Comparison of ENCODE assay signal across 18 cellular contexts in genomic region chr12:93823616-93824410, GRCh38.
DNase-seq lines count a peak whose midpoint lies in the region; FAIRE-seq and TF ChIP-seq lines count a peak whose summit lies in the region.
"Had no signal": no experiment of that assay in that cellular context is flagged by ENCODE, and none has a peak within 500 bp of the region (broad histone marks: within the 10 kb centered on the region; RNA-seq: fewer than 3 reads in every experiment).

No MANE protein-coding gene starts in this region.

- no peak overlapping the region for H3K4me3 Mint-ChIP-seq in astrocyte (ENCODE audit: unreplicated experiment)
- no peak overlapping the region for H3K4me3 Mint-ChIP-seq in activated naive CD4-positive, alpha-beta T cell treated with anti-CD3 and anti-CD28 coated beads for 36 hours
- H3K4me3 Mint-ChIP-seq: activated CD4-positive, alpha-beta T cell treated with anti-CD3 and anti-CD28 coated beads, Interleukin-2, amount 10 ng/mL, durations not matched to agents 24 days and 14 days; activated naive CD8-positive, alpha-beta T cell treated with anti-CD3 and anti-CD28 coated beads, Interleukin-2, amount 10 ng/mL, durations not matched to agents 7 days and 5 days; central memory CD8-positive, alpha-beta T cell; nephron; stimulated activated memory B cell treated with anti-CD40 and anti-IgM and Interleukin-4, amounts not matched to agents 10 μg/mL and 1 μg/mL and 100 μg/mL, for 72 hours had no signal

- no peaks in the 10 kb centered on the region for H3K9me2 ChIP-seq in hepatocyte (replicated peaks; ENCODE audit: insufficient read depth)

- H3K27me3 Mint-ChIP-seq in astrocyte (ENCODE audit: low read depth, unreplicated experiment) = no peaks in the 10 kb centered on the region
- no peaks in the 10 kb centered on the region for H3K27me3 Mint-ChIP-seq in activated naive CD4-positive, alpha-beta T cell treated with anti-CD3 and anti-CD28 coated beads for 36 hours (ENCODE audit: low read depth)
- H3K27me3 Mint-ChIP-seq: activated naive CD8-positive, alpha-beta T cell treated with anti-CD3 and anti-CD28 coated beads, Interleukin-2, amount 10 ng/mL, durations not matched to agents 7 days and 5 days; central memory CD8-positive, alpha-beta T cell; stimulated activated memory B cell treated with anti-CD40 and anti-IgM and Interleukin-4, amounts not matched to agents 10 μg/mL and 1 μg/mL and 100 μg/mL, for 72 hours had no signal

- H3K4me1 Mint-ChIP-seq in astrocyte (ENCODE audit: low read depth, unreplicated experiment) = peaks cover 8% of the 10 kb centered on the region
- H3K4me1 Mint-ChIP-seq in activated naive CD4-positive, alpha-beta T cell treated with anti-CD3 and anti-CD28 coated beads for 36 hours (ENCODE audit: low read depth) = peaks cover 2% of the 10 kb centered on the region
- H3K4me1 Mint-ChIP-seq: central memory CD8-positive, alpha-beta T cell; stimulated activated memory B cell treated with anti-CD40 and anti-IgM and Interleukin-4, amounts not matched to agents 10 μg/mL and 1 μg/mL and 100 μg/mL, for 72 hours had no signal

- FAIRE-seq in astrocyte (lab: Jason Lieb, UNC) = peak; percentile 83

- H3K9me3 ChIP-seq in HUES48 (ENCODE audit: control insufficient read depth, insufficient read depth, low read length) (no peaks in the 10 kb centered on the region), astrocyte (ENCODE audit: insufficient read depth, low read depth, low read length) (no peaks in the 10 kb centered on the region), hepatocyte (ENCODE audit: low read depth) (no peaks in the 10 kb centered on the region), prostate gland (no peaks in the 10 kb centered on the region)

- H3K9me3 Mint-ChIP-seq in astrocyte (ENCODE audit: unreplicated experiment) = peaks cover 1% of the 10 kb centered on the region
- H3K9me3 Mint-ChIP-seq in activated naive CD4-positive, alpha-beta T cell treated with anti-CD3 and anti-CD28 coated beads for 36 hours = no peaks in the 10 kb centered on the region
- H3K9me3 Mint-ChIP-seq: central memory CD8-positive, alpha-beta T cell; nephron; stimulated activated memory B cell treated with anti-CD40 and anti-IgM and Interleukin-4, amounts not matched to agents 10 μg/mL and 1 μg/mL and 100 μg/mL, for 72 hours had no signal

- no peak for TF ChIP-seq POLR2A in prostate gland (IDR thresholded peaks at IDR 0.05)

- H3K27ac Mint-ChIP-seq in astrocyte (ENCODE audit: unreplicated experiment) = no peak overlapping the region
- no peak overlapping the region for H3K27ac Mint-ChIP-seq in activated naive CD4-positive, alpha-beta T cell treated with anti-CD3 and anti-CD28 coated beads for 36 hours
- H3K27ac Mint-ChIP-seq: activated CD4-positive, alpha-beta T cell treated with anti-CD3 and anti-CD28 coated beads, Interleukin-2, amount 10 ng/mL, durations not matched to agents 24 days and 14 days; activated naive CD8-positive, alpha-beta T cell treated with anti-CD3 and anti-CD28 coated beads, Interleukin-2, amount 10 ng/mL, durations not matched to agents 7 days and 5 days; nephron; stimulated activated memory B cell treated with anti-CD40 and anti-IgM and Interleukin-4, amounts not matched to agents 10 μg/mL and 1 μg/mL and 100 μg/mL, for 72 hours had no signal

- no peaks in the 10 kb centered on the region for H3K36me3 Mint-ChIP-seq in astrocyte (ENCODE audit: low read depth, unreplicated experiment)
- peaks cover 2% of the 10 kb centered on the region for H3K36me3 Mint-ChIP-seq in activated naive CD4-positive, alpha-beta T cell treated with anti-CD3 and anti-CD28 coated beads for 36 hours (ENCODE audit: low read depth)
- H3K36me3 Mint-ChIP-seq: stimulated activated memory B cell treated with anti-CD40 and anti-IgM and Interleukin-4, amounts not matched to agents 10 μg/mL and 1 μg/mL and 100 μg/mL, for 72 hours had no signal

- H3K4me3 ChIP-seq in HUES48 (ENCODE audit: low read depth, low read length) = peak overlapping the region; percentile 20
- no peak overlapping the region for H3K4me3 ChIP-seq in astrocyte (ENCODE audit: insufficient read depth, low read depth, low read length)
- no peak overlapping the region for H3K4me3 ChIP-seq in hepatocyte
- no peak overlapping the region for H3K4me3 ChIP-seq in prostate gland
- H3K4me3 ChIP-seq: SK-N-MC had no signal

- WGBS in hepatocyte (ENCODE audit: low lambda C conversion rate, missing lambda C conversion rate) = 72% methylated on average over 8 of the region's 8 CpGs
- WGBS in prostate gland = 45% methylated on average over 8 of the region's 8 CpGs

- H3K4me2 ChIP-seq in astrocyte (ENCODE audit: low read length) = peak overlapping the region; percentile 40
- H3K4me2 ChIP-seq in hepatocyte = peak overlapping the region; percentile 50

- intact Hi-C loops in prostate gland (cut with DNase I) = no loop called here
- intact Hi-C loops in activated naive CD4-positive, alpha-beta T cell treated with anti-CD3 and anti-CD28 coated beads for 36 hours (cut with micrococcal nuclease) = no loop called here

- H3K9ac ChIP-seq in HUES48 (ENCODE audit: low read depth, low read length) (no peak overlapping the region), astrocyte (ENCODE audit: low read length) (no peak overlapping the region)

- CTCF ChIA-PET in activated naive CD4-positive, alpha-beta T cell treated with anti-CD3 and anti-CD28 coated beads for 36 hours (lab: Charles Lee) = interaction anchor here (0.6 to 1.4 kb wide), 3 partner anchors 33 to 62 kb away, joined by 4 to 6 read pairs (median 6); no protein-coding TSS in a partner anchor

- H3K27ac ChIP-seq in HUES48 (ENCODE audit: low read depth, low read length) (peak overlapping the region; percentile 58), astrocyte (ENCODE audit: low read depth, low read length) (no peak overlapping the region), hepatocyte (peak overlapping the region; percentile 44), prostate gland (peak overlapping the region; percentile 44 to 53)
- H3K27ac ChIP-seq: SK-N-MC had no signal

- H2AFZ ChIP-seq in astrocyte (ENCODE audit: low read depth, low read length) = no peak overlapping the region
- no peak overlapping the region for H2AFZ ChIP-seq in hepatocyte

- no peaks in the 10 kb centered on the region for H3K79me2 ChIP-seq in astrocyte (ENCODE audit: insufficient read depth, low read length)
- H3K79me2 ChIP-seq in hepatocyte = no peaks in the 10 kb centered on the region

- peak; percentile 33 for DNase-seq in astrocyte (ENCODE audit: low read depth)
- no peak for DNase-seq in hepatocyte (ENCODE audit: low spot score)
- DNase-seq in prostate gland (ENCODE audit: low spot score) = no peak
- DNase-seq in germinal center (ENCODE audit: low spot score) = no peak
- no peak for DNase-seq in activated naive CD4-positive, alpha-beta T cell treated with anti-CD3 and anti-CD28 coated beads for 36 hours
- DNase-seq in NCI-H1930 (lab: John Stamatoyannopoulos, UW) = no peak
- DNase-seq in DMS114 treated with DMSO at 0.1 percent for 48 hours (lab: John Stamatoyannopoulos, UW; ENCODE audit: unreplicated experiment) = no peak
- DNase-seq: activated CD4-positive, alpha-beta T cell treated with anti-CD3 and anti-CD28 coated beads, Interleukin-2, amount 10 ng/mL, durations not matched to agents 24 days and 14 days; activated naive CD8-positive, alpha-beta T cell treated with anti-CD3 and anti-CD28 coated beads, Interleukin-2, amount 10 ng/mL, durations not matched to agents 7 days and 5 days; AML-193; DMS153; NCI-H1105; NCI-H345 had no signal

- H3K36me3 ChIP-seq in HUES48 (ENCODE audit: control insufficient read depth, insufficient read depth, low read length) (no peaks in the 10 kb centered on the region), astrocyte (ENCODE audit: insufficient read depth, low read length) (no peaks in the 10 kb centered on the region), hepatocyte (replicated peaks; ENCODE audit: insufficient read depth, low read depth) (no peaks in the 10 kb centered on the region), prostate gland (no peaks in the 10 kb centered on the region)

- no peaks in the 10 kb centered on the region for H3K27me3 ChIP-seq in HUES48 (ENCODE audit: control insufficient read depth, insufficient read depth, low read length)
- no peaks in the 10 kb centered on the region for H3K27me3 ChIP-seq in astrocyte (ENCODE audit: insufficient read depth, low read length)
- no peaks in the 10 kb centered on the region for H3K27me3 ChIP-seq in hepatocyte
- no peaks in the 10 kb centered on the region for H3K27me3 ChIP-seq in prostate gland (replicated peaks; ENCODE audit: insufficient read depth)

- H4K20me1 ChIP-seq in astrocyte (ENCODE audit: insufficient read depth, low read length) (no peaks in the 10 kb centered on the region), hepatocyte (ENCODE audit: insufficient read depth, poor library complexity, severe bottlenecking) (no peaks in the 10 kb centered on the region)

- peaks cover 31% of the 10 kb centered on the region for H3K4me1 ChIP-seq in HUES48 (ENCODE audit: control insufficient read depth, insufficient read depth, low read length)
- peaks cover 28% of the 10 kb centered on the region for H3K4me1 ChIP-seq in astrocyte (ENCODE audit: insufficient read depth, low read length)
- H3K4me1 ChIP-seq in hepatocyte (ENCODE audit: insufficient read depth) = peaks cover 36% of the 10 kb centered on the region
- peaks cover 13% of the 10 kb centered on the region for H3K4me1 ChIP-seq in prostate gland (replicated peaks)

- TF ChIP-seq CTCF in astrocyte (IDR thresholded peaks at IDR 0.05; ENCODE audit: insufficient read depth, low read depth, low read length) = no peak
- no peak for TF ChIP-seq CTCF in hepatocyte (IDR thresholded peaks at IDR 0.05; ENCODE audit: poor library complexity)
- TF ChIP-seq CTCF in prostate gland (IDR thresholded peaks at IDR 0.05) = no peak
